ENCODE assay signal across 8 cellular contexts in genomic region chr3:38479431-38480092, GRCh38. TPM values are rescaled to one million over a fixed set of nuclear protein-coding genes. Genes with fewer than 3 reads are reported as not detected.
A peak's percentile ranks its signal among the peaks of the same experiment; 100 is the strongest.
DNase-seq lines count a peak whose midpoint lies in the region; ATAC-seq and TF ChIP-seq lines count a peak whose summit lies in the region.

No MANE protein-coding gene starts in this region.

- peak; percentile 76 for DNase-seq in Right ventricle myocardium inferior (ENCODE audit: missing footprints)
- no peak for DNase-seq in cardiac septum (ENCODE audit: low spot score)
- peak; percentile 65 for DNase-seq in RKO (ENCODE audit: low spot score)
- peak; percentile 34 for DNase-seq in activated naive CD8-positive, alpha-beta T cell treated with anti-CD3 and anti-CD28 coated beads for 36 hours
- peak; percentile 24 to 89 (median 72) for DNase-seq in head of caudate nucleus
- DNase-seq in progenitor cell of endocrine pancreas (ENCODE audit: low spot score, unreplicated experiment) = peak; percentile 29
- DNase-seq in neuronal stem cell (ENCODE audit: low spot score) = no peak

- no peak overlapping the region for H2BK120ac ChIP-seq in neuronal stem cell (ENCODE audit: low read depth, low read length)

- peak; percentile 78 for ATAC-seq in Right ventricle myocardium inferior
- ATAC-seq in HG03280 (IDR thresholded peaks at IDR 0.05; ENCODE audit: unreplicated experiment) = peak; percentile 58

- TF ChIP-seq CTCF in progenitor cell of endocrine pancreas (IDR thresholded peaks at IDR 0.05; ENCODE audit: unreplicated experiment) = peak; percentile 86

- H2AFZ ChIP-seq in neuronal stem cell (ENCODE audit: low read length) = no peak overlapping the region

- no peak overlapping the region for H3K9ac ChIP-seq in neuronal stem cell (ENCODE audit: low read depth, low read length, poor library complexity)

- H2BK15ac ChIP-seq in neuronal stem cell (ENCODE audit: low read length) = no peak overlapping the region

- WGBS in neuronal stem cell (ENCODE audit: extremely low coverage in 2 of 2, insufficient read length in 2 of 2, insufficient replicate concordance in 1 of 2), 2 donors = no CpG with 5 or more reads among the region's 10 CpGs

- no peaks in the 10 kb centered on the region for H3K9me3 ChIP-seq in neuronal stem cell (replicated peaks in 1 of 2; ENCODE audit: control insufficient read depth in 2 of 2, insufficient read depth in 1 of 2, low read depth in 1 of 2, low read length in 2 of 2)

- H3K27me3 Mint-ChIP-seq in activated naive CD8-positive, alpha-beta T cell treated with anti-CD3 and anti-CD28 coated beads for 36 hours = no peaks in the 10 kb centered on the region
- H3K27me3 Mint-ChIP-seq in progenitor cell of endocrine pancreas = no peaks in the 10 kb centered on the region

- H2AK5ac ChIP-seq in neuronal stem cell (ENCODE audit: low read depth, low read length) = no peak overlapping the region

- no peak overlapping the region for H4K91ac ChIP-seq in neuronal stem cell (ENCODE audit: low read depth, low read length, poor library complexity)

- peaks cover 55 to 91% of the 10 kb centered on the region in 2 donors for H3K36me3 ChIP-seq in neuronal stem cell (replicated peaks in 1 of 2; ENCODE audit: control insufficient read depth in 2 of 2, insufficient read depth in 2 of 2, low read length in 2 of 2)

- no peaks in the 10 kb centered on the region for H3K4me1 ChIP-seq in neuronal stem cell (ENCODE audit: control insufficient read depth in 2 of 2, insufficient read depth in 1 of 2, low read depth in 1 of 2, low read length in 2 of 2)

- no peak overlapping the region for H3K4me3 Mint-ChIP-seq in activated naive CD8-positive, alpha-beta T cell treated with anti-CD3 and anti-CD28 coated beads for 36 hours
- H3K4me3 Mint-ChIP-seq in progenitor cell of endocrine pancreas (ENCODE audit: low read depth) = no peak overlapping the region

- H2BK12ac ChIP-seq in neuronal stem cell (ENCODE audit: low read length) = no peak overlapping the region

- H2BK5ac ChIP-seq in neuronal stem cell (ENCODE audit: low read length) = no peak overlapping the region

- intact Hi-C loops in Right ventricle myocardium inferior (cut with DNase I) = loop anchor here (2.0 to 10.0 kb wide), 3 partner anchors 133 to 475 kb away; partner anchors contain the start of gene XYLB
- intact Hi-C loops in cardiac septum (cut with DNase I) = loop anchor here (2.0 to 10.0 kb wide), 3 partner anchors 133 to 475 kb away; partner anchors contain the start of gene XYLB
- intact Hi-C loops in head of caudate nucleus (cut with DNase I) = loop anchor here (5.0 to 10.0 kb wide), 3 partner anchors 132 to 475 kb away; partner anchors contain the start of genes ACAA1, MYD88 and XYLB

- H3K79me1 ChIP-seq in neuronal stem cell (ENCODE audit: low read depth, low read length) = peaks cover 18% of the 10 kb centered on the region

- peaks cover 2% of the 10 kb centered on the region for H3K4me1 Mint-ChIP-seq in activated naive CD8-positive, alpha-beta T cell treated with anti-CD3 and anti-CD28 coated beads for 36 hours
- H3K4me1 Mint-ChIP-seq in progenitor cell of endocrine pancreas (ENCODE audit: low read depth) = peaks cover 3% of the 10 kb centered on the region

- H3K4me3 ChIP-seq in neuronal stem cell (ENCODE audit: low read length in 2 of 2) = peak overlapping the region in 1 of 2 donors; percentile 2

- H3K4ac ChIP-seq in neuronal stem cell (ENCODE audit: low read length) = no peak overlapping the region

- no peak overlapping the region for H4K8ac ChIP-seq in neuronal stem cell (ENCODE audit: low read depth, low read length)

- H3K18ac ChIP-seq in neuronal stem cell (ENCODE audit: low read length) = no peak overlapping the region

- H3K23ac ChIP-seq in neuronal stem cell (ENCODE audit: low read depth, low read length, poor library complexity) = no peak overlapping the region

- no peak overlapping the region for H3K27ac ChIP-seq in neuronal stem cell (replicated peaks; ENCODE audit: low read length)

- H3K14ac ChIP-seq in neuronal stem cell (ENCODE audit: low read length) = no peak overlapping the region

- H3K4me2 ChIP-seq in neuronal stem cell (ENCODE audit: insufficient read depth, low read length, poor library complexity, severe bottlenecking) = no peak overlapping the region

- H3K9me3 Mint-ChIP-seq in activated naive CD8-positive, alpha-beta T cell treated with anti-CD3 and anti-CD28 coated beads for 36 hours = no peaks in the 10 kb centered on the region
- no peaks in the 10 kb centered on the region for H3K9me3 Mint-ChIP-seq in progenitor cell of endocrine pancreas (ENCODE audit: low read depth)

- H3K36me3 Mint-ChIP-seq in activated naive CD8-positive, alpha-beta T cell treated with anti-CD3 and anti-CD28 coated beads for 36 hours = peaks cover 1% of the 10 kb centered on the region
- H3K36me3 Mint-ChIP-seq in progenitor cell of endocrine pancreas (ENCODE audit: insufficient read depth) = peaks cover 21% of the 10 kb centered on the region

- H3K27ac Mint-ChIP-seq in activated naive CD8-positive, alpha-beta T cell treated with anti-CD3 and anti-CD28 coated beads for 36 hours = no peak overlapping the region
- H3K27ac Mint-ChIP-seq in progenitor cell of endocrine pancreas = peak overlapping the region; percentile 6

- no peaks in the 10 kb centered on the region for H3K27me3 ChIP-seq in neuronal stem cell (ENCODE audit: control insufficient read depth in 3 of 3, insufficient read depth in 3 of 3, low read depth in 1 of 3, low read length in 3 of 3)

RNA-seq across cellular contexts. Expression of gene EXOG, which starts 16.6 kb away (rescaled TPM):
- 26.0 TPM for total RNA-seq in Right ventricle myocardium inferior
- 38.6 TPM for total RNA-seq in cardiac septum
- total RNA-seq in activated naive CD8-positive, alpha-beta T cell treated with anti-CD3 and anti-CD28 coated beads for 36 hours = 10 to 100 TPM; 16.8 to 21.7 TPM
- 15.2 and 16.5 TPM in 2 replicates for total RNA-seq in progenitor cell of endocrine pancreas
- polyA plus RNA-seq in neuronal stem cell (2013, experiment 1 of 2) = 10.3 TPM
- 11.4 TPM for polyA plus RNA-seq in neuronal stem cell (2013, experiment 2 of 2)

RNA-seq across cellular contexts. Expression of gene ACVR2B, which starts 25.9 kb away (rescaled TPM):
- total RNA-seq in Right ventricle myocardium inferior (4.8 TPM), cardiac septum (6.3 TPM), progenitor cell of endocrine pancreas (77.6 and 83.9 TPM in 2 replicates)
- total RNA-seq in activated naive CD8-positive, alpha-beta T cell treated with anti-CD3 and anti-CD28 coated beads for 36 hours = 1 to 10 TPM; 4.3 to 5.1 TPM
- polyA plus RNA-seq in neuronal stem cell (2013, experiment 1 of 2) = 30.1 TPM
- 31.9 TPM for polyA plus RNA-seq in neuronal stem cell (2013, experiment 2 of 2)

Comparison
In these comparisons a context has a peak if more than half of its experiments do, and no peak if none do; other contexts are left out.
1. DNase-seq: peak in Right ventricle myocardium inferior (single experiment), RKO (single experiment), activated naive CD8-positive, alpha-beta T cell treated with anti-CD3 and anti-CD28 coated beads for 36 hours (single experiment), head of caudate nucleus (42 of 42) and progenitor cell of endocrine pancreas (single experiment); none in cardiac septum (single experiment) and neuronal stem cell (single experiment).
2. RNA of gene ACVR2B, which starts 25.9 kb away (total RNA-seq): 77.6 to 83.9 TPM in progenitor cell of endocrine pancreas; 6.3 TPM in cardiac septum (single experiment), 4.3 to 5.1 TPM in activated naive CD8-positive, alpha-beta T cell treated with anti-CD3 and anti-CD28 coated beads for 36 hours and 4.8 TPM in Right ventricle myocardium inferior (single experiment); every median in the first group is over 10 times any median in the second.